ENCODE assay signal across 27 cellular contexts in the genomic region with DNA sequence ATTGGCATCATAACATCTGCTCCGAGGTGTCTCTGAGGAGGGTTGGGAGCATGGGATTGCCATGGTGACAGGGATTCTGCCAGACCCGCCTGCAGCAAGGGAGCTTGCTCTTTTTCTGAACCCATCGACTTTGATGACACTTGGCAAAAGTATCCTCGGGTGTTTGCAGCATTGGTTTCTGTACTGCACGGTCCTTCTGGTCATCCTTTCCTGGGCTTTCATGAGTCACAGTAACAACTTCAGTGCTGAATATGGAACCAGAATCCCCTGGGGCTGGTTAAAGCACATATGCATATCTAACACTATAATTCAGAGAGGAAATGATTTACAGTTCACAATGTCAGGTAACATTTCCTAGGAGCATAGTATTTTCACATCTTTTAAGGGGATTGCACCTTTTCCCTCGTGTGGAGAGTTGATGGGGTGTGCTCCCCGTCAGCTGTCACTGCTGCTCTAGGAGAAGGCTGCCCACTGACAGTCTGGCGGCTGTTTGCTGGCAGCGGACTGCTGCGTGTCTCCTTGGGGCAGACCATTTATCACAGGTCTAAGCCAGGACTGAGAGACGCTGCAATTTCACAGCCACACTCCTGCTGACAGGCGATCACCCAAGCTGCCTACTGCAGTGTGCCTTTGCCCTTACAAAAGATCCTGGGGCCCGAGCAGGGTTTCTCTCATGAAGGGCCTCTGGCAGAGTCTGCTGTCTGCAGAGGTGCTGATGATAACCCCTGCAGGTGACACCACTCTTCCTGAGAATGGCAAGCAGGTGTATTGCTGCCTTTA.
DNase-seq lines count a peak whose midpoint lies in the region; ATAC-seq and TF ChIP-seq lines count a peak whose summit lies in the region.
"Had no signal": no experiment of that assay in that cellular context is flagged by ENCODE, and none has a peak within 500 bp of the region (broad histone marks: within the 10 kb centered on the region; RNA-seq: fewer than 3 reads in every experiment).

No MANE protein-coding gene starts in this region.

- peak overlapping the region; percentile 51 for H3K27ac ChIP-seq in cardiac muscle cell
- H3K27ac ChIP-seq in naive thymus-derived CD4-positive, alpha-beta T cell (ENCODE audit: low read depth, low read length) = no peak overlapping the region
- H3K27ac ChIP-seq: BLaER1, thoracic aorta, uterus had no signal

- no peak for TF ChIP-seq CTCF in cardiac muscle cell (IDR thresholded peaks at IDR 0.05; ENCODE audit: low read depth, low read length)

- H3K9me3 ChIP-seq in cardiac muscle cell (ENCODE audit: low read depth) = no peaks in the 10 kb centered on the region
- no peaks in the 10 kb centered on the region for H3K9me3 ChIP-seq in naive thymus-derived CD4-positive, alpha-beta T cell (ENCODE audit: control insufficient read depth in 2 of 3, low read length in 3 of 3)
- H3K9me3 ChIP-seq: thoracic aorta, uterus had no signal

- DNase-seq in Right ventricle myocardium inferior (ENCODE audit: missing footprints) = no peak
- DNase-seq in cardiac septum (ENCODE audit: low spot score) = no peak
- DNase-seq in NCI-H2227 treated with DMSO at 0.1 percent for 48 hours (lab: John Stamatoyannopoulos, UW) = peak; percentile 31
- peak in 1 of 2 donors; percentile 64 for DNase-seq in cardiac muscle cell (ENCODE audit: low read depth in 1 of 2, low spot score in 1 of 2)
- DNase-seq in superior temporal gyrus (ENCODE audit: extremely low spot score) = no peak
- DNase-seq in natural killer cell treated with Interleukin-12 subunit alpha and Interleukin-12 subunit beta and Interleukin-15 and Interleukin-18, amount 100 ng/mL, for 72 hours (ENCODE audit: low spot score) = no peak
- no peak for DNase-seq in OCI-M1 (lab: John Stamatoyannopoulos, UW)
- no peak for DNase-seq in naive thymus-derived CD4-positive, alpha-beta T cell
- DNase-seq: ACHN; activated B cell treated with CpG ODN at 0.5 μM for 24 hours; activated CD4-positive, alpha-beta T cell treated with anti-CD3 and anti-CD28 coated beads, Interleukin-2, amount 50 U/mL, for 4 hours; DMS53; H7; Karpas-422; NCI-H2029 treated with DMSO at 0.1 percent for 48 hours; NCI-H510A treated with DMSO at 0.1 percent for 48 hours; occipital lobe; stimulated activated CD4-positive, alpha-beta T cell treated with anti-CD3 and anti-CD28 coated beads, Interleukin-12 subunit alpha, Interleukin-12 subunit beta, amount 100 ng/mL, for 4 hours; stimulated activated CD4-positive, alpha-beta T cell treated with anti-CD3 and anti-CD28 coated beads, Interleukin-4, amount 100 ng/mL, for 4 hours; stimulated activated naive CD4-positive, alpha-beta T cell; T-helper 9 cell; uterus had no signal

- POLR2A ChIA-PET in naive thymus-derived CD4-positive, alpha-beta T cell (lab: Charles Lee) = no interaction called here

- CTCF ChIA-PET in naive thymus-derived CD4-positive, alpha-beta T cell (lab: Charles Lee) = no interaction called here

- intact Hi-C loops in Right ventricle myocardium inferior (cut with DNase I) (no loop called here), cardiac septum (cut with DNase I) (no loop called here)
- intact Hi-C loops in naive thymus-derived CD4-positive, alpha-beta T cell (cut with micrococcal nuclease) = no loop called here

- H3K36me3 Mint-ChIP-seq in natural killer cell treated with Interleukin-12 subunit alpha and Interleukin-12 subunit beta and Interleukin-15 and Interleukin-18, amount 100 ng/mL, for 72 hours = no peaks in the 10 kb centered on the region
- no peaks in the 10 kb centered on the region for H3K36me3 Mint-ChIP-seq in naive thymus-derived CD4-positive, alpha-beta T cell
- H3K36me3 Mint-ChIP-seq: activated naive CD4-positive, alpha-beta T cell treated with anti-CD3 and anti-CD28 coated beads, Interleukin-2, amount 50 U/mL, for 24 hours; memory B cell had no signal

- H3K27me3 Mint-ChIP-seq in natural killer cell treated with Interleukin-12 subunit alpha and Interleukin-12 subunit beta and Interleukin-15 and Interleukin-18, amount 100 ng/mL, for 72 hours = no peaks in the 10 kb centered on the region
- H3K27me3 Mint-ChIP-seq in naive thymus-derived CD4-positive, alpha-beta T cell = peaks cover 0 to 7% (median 0%) of the 10 kb centered on the region in 5 donors
- H3K27me3 Mint-ChIP-seq: activated B cell treated with CpG ODN at 0.5 μM for 24 hours; central memory CD8-positive, alpha-beta T cell; memory B cell had no signal

- H3K36me3 ChIP-seq in cardiac muscle cell = no peaks in the 10 kb centered on the region
- H3K36me3 ChIP-seq in naive thymus-derived CD4-positive, alpha-beta T cell (ENCODE audit: control insufficient read depth in 2 of 3, insufficient read depth in 3 of 3, low read length in 3 of 3) = no peaks in the 10 kb centered on the region
- H3K36me3 ChIP-seq: BLaER1, thoracic aorta, uterus had no signal

- no peaks in the 10 kb centered on the region for H3K27me3 ChIP-seq in cardiac muscle cell
- H3K27me3 ChIP-seq in naive thymus-derived CD4-positive, alpha-beta T cell (ENCODE audit: control insufficient read depth in 2 of 2, insufficient read depth in 2 of 2, low read length in 2 of 2) = no peaks in the 10 kb centered on the region
- H3K27me3 ChIP-seq: BLaER1, uterus had no signal

- H3K9me3 Mint-ChIP-seq in natural killer cell treated with Interleukin-12 subunit alpha and Interleukin-12 subunit beta and Interleukin-15 and Interleukin-18, amount 100 ng/mL, for 72 hours = peaks cover 12% of the 10 kb centered on the region
- H3K9me3 Mint-ChIP-seq in naive thymus-derived CD4-positive, alpha-beta T cell = peaks cover 0 to 14% (median 4%) of the 10 kb centered on the region in 11 donors
- H3K9me3 Mint-ChIP-seq: activated naive CD4-positive, alpha-beta T cell treated with anti-CD3 and anti-CD28 coated beads, Interleukin-2, amount 50 U/mL, for 24 hours had no signal

- no peak overlapping the region for H3K27ac Mint-ChIP-seq in natural killer cell treated with Interleukin-12 subunit alpha and Interleukin-12 subunit beta and Interleukin-15 and Interleukin-18, amount 100 ng/mL, for 72 hours
- H3K27ac Mint-ChIP-seq in naive thymus-derived CD4-positive, alpha-beta T cell = no peak overlapping the region
- H3K27ac Mint-ChIP-seq: activated B cell treated with CpG ODN at 0.5 μM for 24 hours; activated naive CD4-positive, alpha-beta T cell treated with anti-CD3 and anti-CD28 coated beads, Interleukin-2, amount 50 U/mL, for 24 hours; memory B cell had no signal

- H3K4me1 Mint-ChIP-seq in natural killer cell treated with Interleukin-12 subunit alpha and Interleukin-12 subunit beta and Interleukin-15 and Interleukin-18, amount 100 ng/mL, for 72 hours (ENCODE audit: low read depth in 2 of 2) = no peaks in the 10 kb centered on the region
- H3K4me1 Mint-ChIP-seq in naive thymus-derived CD4-positive, alpha-beta T cell = no peaks in the 10 kb centered on the region
- H3K4me1 Mint-ChIP-seq: activated B cell treated with CpG ODN at 0.5 μM for 24 hours; activated naive CD4-positive, alpha-beta T cell treated with anti-CD3 and anti-CD28 coated beads, Interleukin-2, amount 50 U/mL, for 24 hours; central memory CD8-positive, alpha-beta T cell; memory B cell had no signal

- ATAC-seq in Right ventricle myocardium inferior = peak; percentile 94
- no peak for ATAC-seq in natural killer cell treated with Interleukin-12 subunit alpha and Interleukin-12 subunit beta and Interleukin-15 and Interleukin-18, amount 100 ng/mL, for 72 hours
- ATAC-seq in naive thymus-derived CD4-positive, alpha-beta T cell = no peak

- peaks cover 10% of the 10 kb centered on the region for H3K4me1 ChIP-seq in cardiac muscle cell (ENCODE audit: low read depth)
- no peaks in the 10 kb centered on the region for H3K4me1 ChIP-seq in naive thymus-derived CD4-positive, alpha-beta T cell (ENCODE audit: control insufficient read depth in 2 of 2, insufficient read depth in 2 of 2, low read length in 2 of 2)
- H3K4me1 ChIP-seq: uterus had no signal

- H3K4me3 Mint-ChIP-seq in natural killer cell treated with Interleukin-12 subunit alpha and Interleukin-12 subunit beta and Interleukin-15 and Interleukin-18, amount 100 ng/mL, for 72 hours = no peak overlapping the region
- no peak overlapping the region for H3K4me3 Mint-ChIP-seq in naive thymus-derived CD4-positive, alpha-beta T cell
- H3K4me3 Mint-ChIP-seq: activated B cell treated with CpG ODN at 0.5 μM for 24 hours; activated naive CD4-positive, alpha-beta T cell treated with anti-CD3 and anti-CD28 coated beads, Interleukin-2, amount 50 U/mL, for 24 hours; central memory CD8-positive, alpha-beta T cell; memory B cell had no signal

- no peak overlapping the region for H3K4me3 ChIP-seq in cardiac muscle cell
- H3K4me3 ChIP-seq in naive thymus-derived CD4-positive, alpha-beta T cell (ENCODE audit: low read length) = no peak overlapping the region
- H3K4me3 ChIP-seq: BLaER1, thoracic aorta, uterus had no signal
